Comparison of ENCODE assay signal across 1 cellular context in genomic region chr6:25237579-25237978, GRCh38.
TF ChIP-seq lines count a peak whose summit lies in the region.

No MANE protein-coding gene starts in this region.

TF ChIP-seq in GM23338, 12 proteins besides CTCF, POLR2A, EP300 and RAD21:
- TF ChIP-seq ZNF462 (CRISPR knock-in tag; IDR thresholded peaks at IDR 0.05) (no peak), ZNF331 (CRISPR knock-in tag; IDR thresholded peaks at IDR 0.05; ENCODE audit: low read depth) (no peak), STAT1 (IDR thresholded peaks at IDR 0.05; ENCODE audit: unreplicated experiment) (no peak), EZH2phosphoT487 (IDR thresholded peaks at IDR 0.05; ENCODE audit: unreplicated experiment) (no peak), POLR2AphosphoS5 (IDR thresholded peaks at IDR 0.05; ENCODE audit: low read depth) (no peak), CREB1 (CRISPR knock-in tag; IDR thresholded peaks at IDR 0.05; ENCODE audit: low read depth) (no peak), ETS1 (IDR thresholded peaks at IDR 0.05) (no peak), REST (IDR thresholded peaks at IDR 0.05; ENCODE audit: unreplicated experiment) (no peak), JUNB (IDR thresholded peaks at IDR 0.05; ENCODE audit: unreplicated experiment) (no peak), ZNF114 (CRISPR knock-in tag; IDR thresholded peaks at IDR 0.05) (no peak), EZH2 (IDR thresholded peaks at IDR 0.05; ENCODE audit: low read depth, unreplicated experiment) (no peak), NANOG (IDR thresholded peaks at IDR 0.05; ENCODE audit: borderline replicate concordance) (no peak)
